Comparison of ENCODE assay signal across 8 cellular contexts in genomic region chr5:178483620-178484019, GRCh38.
DNase-seq lines count a peak whose midpoint lies in the region; ATAC-seq and TF ChIP-seq lines count a peak whose summit lies in the region.

No MANE protein-coding gene starts in this region.

- H3K27ac Mint-ChIP-seq in activated CD8-positive, alpha-beta memory T cell treated with anti-CD3 and anti-CD28 coated beads, Interleukin-2, amount 10 ng/mL, durations not matched to agents 7 days and 5 days: no peak overlapping the region
- H3K27ac Mint-ChIP-seq in chondrocyte (ENCODE audit: unreplicated experiment): no peak overlapping the region

- H3K36me3 Mint-ChIP-seq in activated CD8-positive, alpha-beta memory T cell treated with anti-CD3 and anti-CD28 coated beads, Interleukin-2, amount 10 ng/mL, durations not matched to agents 7 days and 5 days: no peaks in the 10 kb centered on the region
- H3K36me3 Mint-ChIP-seq in chondrocyte (ENCODE audit: low read depth): no peaks in the 10 kb centered on the region

- ATAC-seq in activated CD8-positive, alpha-beta memory T cell treated with anti-CD3 and anti-CD28 coated beads, Interleukin-2, amount 10 ng/mL, durations not matched to agents 7 days and 5 days: peak; percentile 74
- ATAC-seq in left cardiac atrium (peak; percentile 38 to 48), HG03135 (IDR thresholded peaks at IDR 0.05; ENCODE audit: unreplicated experiment) (no peak)

- peak; percentile 5 for DNase-seq in NAMALWA (ENCODE audit: low spot score)
- DNase-seq in activated CD8-positive, alpha-beta memory T cell treated with anti-CD3 and anti-CD28 coated beads, Interleukin-2, amount 10 ng/mL, durations not matched to agents 7 days and 5 days: peak; percentile 65
- DNase-seq in left cardiac atrium: peak; percentile 38
- peak; percentile 6 to 32 for DNase-seq in stimulated activated CD8-positive, alpha-beta memory T cell treated with anti-CD3 and anti-CD28 coated beads, Interleukin-15, amount 100 ng/mL, for 4 hours (ENCODE audit: low read depth in 2 of 2)
- DNase-seq in NCI-H774 (lab: John Stamatoyannopoulos, UW): no peak
- no peak for DNase-seq in GM19238 (ENCODE audit: insufficient read length, low spot score)
- no peak for DNase-seq in chondrocyte (ENCODE audit: low spot score)

- CTCF ChIA-PET in activated CD8-positive, alpha-beta memory T cell treated with anti-CD3 and anti-CD28 coated beads, Interleukin-2, amount 10 ng/mL, durations not matched to agents 7 days and 5 days (lab: Charles Lee): interaction anchor here (1.4 kb wide), 1 partner anchor 22 kb away, joined by 4 read pairs; no protein-coding TSS in a partner anchor

- no peaks in the 10 kb centered on the region for H3K27me3 Mint-ChIP-seq in activated CD8-positive, alpha-beta memory T cell treated with anti-CD3 and anti-CD28 coated beads, Interleukin-2, amount 10 ng/mL, durations not matched to agents 7 days and 5 days
- H3K27me3 Mint-ChIP-seq in chondrocyte (ENCODE audit: low read depth): peaks cover 14% of the 10 kb centered on the region

- peaks cover 7% of the 10 kb centered on the region for H3K4me1 Mint-ChIP-seq in activated CD8-positive, alpha-beta memory T cell treated with anti-CD3 and anti-CD28 coated beads, Interleukin-2, amount 10 ng/mL, durations not matched to agents 7 days and 5 days
- H3K4me1 Mint-ChIP-seq in chondrocyte (ENCODE audit: low read depth): no peaks in the 10 kb centered on the region

- peak overlapping the region; percentile 14 for H3K4me3 Mint-ChIP-seq in activated CD8-positive, alpha-beta memory T cell treated with anti-CD3 and anti-CD28 coated beads, Interleukin-2, amount 10 ng/mL, durations not matched to agents 7 days and 5 days
- H3K4me3 Mint-ChIP-seq in chondrocyte (ENCODE audit: unreplicated experiment): no peak overlapping the region

- H3K9me3 Mint-ChIP-seq in activated CD8-positive, alpha-beta memory T cell treated with anti-CD3 and anti-CD28 coated beads, Interleukin-2, amount 10 ng/mL, durations not matched to agents 7 days and 5 days (ENCODE audit: low read depth): no peaks in the 10 kb centered on the region
- no peaks in the 10 kb centered on the region for H3K9me3 Mint-ChIP-seq in chondrocyte (ENCODE audit: low read depth)

- no peak for TF ChIP-seq CTCF in chondrocyte (IDR thresholded peaks at IDR 0.05)

- intact Hi-C loops in left cardiac atrium (cut with DNase I): no loop called here

Comparison
In these comparisons a context has a peak if more than half of its experiments do, and no peak if none do; other contexts are left out.
1. DNase-seq: peak in NAMALWA (single experiment), activated CD8-positive, alpha-beta memory T cell treated with anti-CD3 and anti-CD28 coated beads, Interleukin-2, amount 10 ng/mL, durations not matched to agents 7 days and 5 days (single experiment), left cardiac atrium (single experiment) and stimulated activated CD8-positive, alpha-beta memory T cell treated with anti-CD3 and anti-CD28 coated beads, Interleukin-15, amount 100 ng/mL, for 4 hours (2 of 2); none in NCI-H774 (single experiment), GM19238 (single experiment) and chondrocyte (single experiment).